12 cellular contexts compared by ENCODE assay signal in genomic region chr10:62907470-62908212, GRCh38.
A peak's percentile ranks its signal among the peaks of the same experiment; 100 is the strongest.
DNase-seq lines count a peak whose midpoint lies in the region; ATAC-seq, FAIRE-seq and TF ChIP-seq lines count a peak whose summit lies in the region.
"Had no signal": no experiment of that assay in that cellular context is flagged by ENCODE, and none has a peak within 500 bp of the region (broad histone marks: within the 10 kb centered on the region; RNA-seq: fewer than 3 reads in every experiment).

No MANE protein-coding gene starts in this region.

- no peak for FAIRE-seq in GM12878 (lab: Jason Lieb, UNC)

- WGBS in GM12878 (ENCODE audit: insufficient coverage, insufficient replicate concordance, low lambda C conversion rate, missing lambda C conversion rate) = 18% methylated on average over 8 of the region's 8 CpGs

- no peak overlapping the region for H3K27ac ChIP-seq in GM12878 (ENCODE audit: control insufficient read depth, insufficient read depth)
- no peak overlapping the region for H3K27ac ChIP-seq in neural progenitor cell
- H3K27ac ChIP-seq: ovary had no signal

- no TSS peak for BruUV-seq in GM12878 (replicated peaks; lab: Mats Ljungman, UMichigan)

- SMC1A ChIA-PET in GM12878 (lab: Charles Lee; ENCODE audit: uncharacterized antibody, unreplicated experiment) = interaction anchor here (0.6 to 3.4 kb wide), 24 partner anchors 10 to 416 kb away, joined by 3 to 32 read pairs (median 4); no protein-coding TSS in a partner anchor

- H2AFZ ChIP-seq in GM12878 (ENCODE audit: control insufficient read depth, low read depth, low read length) (peak overlapping the region; percentile 28), neural progenitor cell (replicated peaks) (no peak overlapping the region)

- CTCF ChIA-PET in GM12878 (lab: Yijun Ruan, JAX) = interaction anchor here (0.7 to 1.9 kb wide), 4 partner anchors 89 to 100 kb away, joined by 3 to 6 read pairs (median 4); partner anchors contain the start of gene EGR2
- CTCF ChIA-PET in activated CD4-positive, alpha-beta memory T cell treated with anti-CD3 and anti-CD28 coated beads for 36 hours (lab: Charles Lee) = interaction anchor here (1.6 kb wide), 1 partner anchor 89 kb away, joined by 4 read pairs; no protein-coding TSS in a partner anchor

- H3K4me3 ChIP-seq in GM12878 (no peak overlapping the region), neural progenitor cell (no peak overlapping the region)
- H3K4me3 ChIP-seq: lung, ovary had no signal

- no peaks in the 10 kb centered on the region; the same call in 2 of the 3 replicates for H3K9me3 ChIP-seq in GM12878 (replicated peaks; ENCODE audit: control insufficient read depth, insufficient read depth, low read length)
- no peaks in the 10 kb centered on the region for H3K9me3 ChIP-seq in neural progenitor cell (ENCODE audit: low read depth)
- H3K9me3 ChIP-seq: ovary had no signal

- POLR2A ChIA-PET in GM12878 (lab: Charles Lee) = interaction anchor here (0.6 to 1.4 kb wide), 3 partner anchors 10 to 84 kb away, joined by 3 to 5 read pairs (median 4); no protein-coding TSS in a partner anchor
- POLR2A ChIA-PET in activated CD4-positive, alpha-beta memory T cell treated with anti-CD3 and anti-CD28 coated beads for 36 hours (lab: Charles Lee) = no interaction called here

- TF ChIP-seq EP300 in GM12878 (IDR thresholded peaks at IDR 0.05; ENCODE audit: borderline replicate concordance in 1 of 2, control insufficient read depth in 1 of 2, low read depth in 2 of 2, low read length in 2 of 2) = no peak

- in situ Hi-C loops in GM12878 (cut with MboI) = no loop called here

- H4K20me1 ChIP-seq in GM12878 (ENCODE audit: control insufficient read depth, insufficient read depth) (no peaks in the 10 kb centered on the region), neural progenitor cell (ENCODE audit: low read depth) (no peaks in the 10 kb centered on the region)

- TF ChIP-seq RAD21 in GM12878 (IDR thresholded peaks at IDR 0.05; ENCODE audit: insufficient read depth, low read depth, low read length) = no peak

- no peaks in the 10 kb centered on the region for H3K36me3 ChIP-seq in GM12878 (ENCODE audit: control insufficient read depth in 2 of 2, insufficient read depth in 2 of 2, low read length in 1 of 2)
- no peaks in the 10 kb centered on the region for H3K36me3 ChIP-seq in neural progenitor cell
- H3K36me3 ChIP-seq: ovary had no signal

- TF ChIP-seq POLR2A in GM12878 (IDR thresholded peaks at IDR 0.05; ENCODE audit: low read depth, low read length) = no peak

- no peak overlapping the region for H3K9ac ChIP-seq in GM12878 (ENCODE audit: control insufficient read depth, insufficient read depth, low read length)
- no peak overlapping the region for H3K9ac ChIP-seq in neural progenitor cell

- H3K27me3 Mint-ChIP-seq in activated CD4-positive, alpha-beta memory T cell treated with anti-CD3 and anti-CD28 coated beads for 36 hours = peaks cover 6% of the 10 kb centered on the region
- H3K27me3 Mint-ChIP-seq in neural progenitor cell (ENCODE audit: insufficient read depth, low read depth) = no peaks in the 10 kb centered on the region
- H3K27me3 Mint-ChIP-seq in activated naive CD8-positive, alpha-beta T cell treated with anti-CD3 and anti-CD28 coated beads, Interleukin-2, amount 50 U/mL, for 24 hours = peaks cover 24% of the 10 kb centered on the region

- H3K4me1 ChIP-seq in GM12878 (ENCODE audit: control insufficient read depth, insufficient read depth, low read length) (peaks cover 28% of the 10 kb centered on the region), neural progenitor cell (peaks cover 19% of the 10 kb centered on the region)

- H3K27ac Mint-ChIP-seq in activated CD4-positive, alpha-beta memory T cell treated with anti-CD3 and anti-CD28 coated beads for 36 hours = no peak overlapping the region
- no peak overlapping the region for H3K27ac Mint-ChIP-seq in neural progenitor cell
- no peak overlapping the region for H3K27ac Mint-ChIP-seq in activated naive CD8-positive, alpha-beta T cell treated with anti-CD3 and anti-CD28 coated beads, Interleukin-2, amount 50 U/mL, for 24 hours
- H3K27ac Mint-ChIP-seq: CD8-positive, alpha-beta memory T cell had no signal

- ATAC-seq in GM18511 (IDR thresholded peaks at IDR 0.05; ENCODE audit: unreplicated experiment) = peak; percentile 85
- peak; percentile 58 for ATAC-seq in GM21529 (IDR thresholded peaks at IDR 0.05; ENCODE audit: unreplicated experiment)
- ATAC-seq in HG03342 (IDR thresholded peaks at IDR 0.05; ENCODE audit: unreplicated experiment) = peak; percentile 56
- peak; percentile 55; the same call in 2 of the 3 replicates for ATAC-seq in GM12878
- no peak for ATAC-seq in activated naive CD8-positive, alpha-beta T cell treated with anti-CD3 and anti-CD28 coated beads, Interleukin-2, amount 50 U/mL, for 24 hours

- peaks cover 16% of the 10 kb centered on the region for H3F3A ChIP-seq in neural progenitor cell (ENCODE audit: low read depth)

- no peaks in the 10 kb centered on the region for H3K27me3 ChIP-seq in GM12878 (replicated peaks in 1 of 2; ENCODE audit: control insufficient read depth in 2 of 2, insufficient read depth in 2 of 2, low read length in 1 of 2)
- no peaks in the 10 kb centered on the region for H3K27me3 ChIP-seq in neural progenitor cell
- H3K27me3 ChIP-seq: ovary had no signal

- no peaks in the 10 kb centered on the region for H3K36me3 Mint-ChIP-seq in activated CD4-positive, alpha-beta memory T cell treated with anti-CD3 and anti-CD28 coated beads for 36 hours
- H3K36me3 Mint-ChIP-seq in neural progenitor cell = no peaks in the 10 kb centered on the region
- no peaks in the 10 kb centered on the region for H3K36me3 Mint-ChIP-seq in activated naive CD8-positive, alpha-beta T cell treated with anti-CD3 and anti-CD28 coated beads, Interleukin-2, amount 50 U/mL, for 24 hours (ENCODE audit: low read depth)
- H3K36me3 Mint-ChIP-seq: CD8-positive, alpha-beta memory T cell had no signal

- intact Hi-C loops in GM12878 (cut with micrococcal nuclease; ENCODE audit: unreplicated experiment) = loop anchor here (1.0 kb wide), 1 partner anchor 24 kb away; no protein-coding TSS in a partner anchor
- intact Hi-C loops in activated CD4-positive, alpha-beta memory T cell treated with anti-CD3 and anti-CD28 coated beads for 36 hours (cut with micrococcal nuclease) = no loop called here

- RAD21 ChIA-PET in GM12878 (lab: Charles Lee; ENCODE audit: unreplicated experiment) = interaction anchor here (0.7 to 2.0 kb wide), 5 partner anchors 55 to 128 kb away, joined by 3 to 20 read pairs (median 4); partner anchors contain the start of gene EGR2

- no peak for TF ChIP-seq CTCF in GM12878 (IDR thresholded peaks at IDR 0.05 in 2 of 3, conservative IDR thresholded peaks at IDR 0.05 in 1 of 3; ENCODE audit: control insufficient read depth in 2 of 3, extremely low read depth in 1 of 3, insufficient read depth in 1 of 3, low read depth in 3 of 3, low read length in 3 of 3)
- TF ChIP-seq CTCF in neural progenitor cell (IDR thresholded peaks at IDR 0.05) = no peak

- H3K79me2 ChIP-seq in GM12878 (ENCODE audit: control insufficient read depth, insufficient read depth, low read length) (no peaks in the 10 kb centered on the region), neural progenitor cell (ENCODE audit: low read depth) (no peaks in the 10 kb centered on the region)

- H3K4me2 ChIP-seq in GM12878 (ENCODE audit: control insufficient read depth, insufficient read depth) = peak overlapping the region; percentile 41; the same call in 1 of the 2 replicates
- H3K4me2 ChIP-seq in neural progenitor cell = no peak overlapping the region

- no peaks in the 10 kb centered on the region for H3K9me3 Mint-ChIP-seq in activated CD4-positive, alpha-beta memory T cell treated with anti-CD3 and anti-CD28 coated beads for 36 hours
- no peaks in the 10 kb centered on the region for H3K9me3 Mint-ChIP-seq in neural progenitor cell
- no peaks in the 10 kb centered on the region for H3K9me3 Mint-ChIP-seq in activated naive CD8-positive, alpha-beta T cell treated with anti-CD3 and anti-CD28 coated beads, Interleukin-2, amount 50 U/mL, for 24 hours
- H3K9me3 Mint-ChIP-seq: CD8-positive, alpha-beta memory T cell had no signal

- no peak overlapping the region for H3K4me3 Mint-ChIP-seq in activated CD4-positive, alpha-beta memory T cell treated with anti-CD3 and anti-CD28 coated beads for 36 hours
- no peak overlapping the region for H3K4me3 Mint-ChIP-seq in neural progenitor cell
- H3K4me3 Mint-ChIP-seq in activated naive CD8-positive, alpha-beta T cell treated with anti-CD3 and anti-CD28 coated beads, Interleukin-2, amount 50 U/mL, for 24 hours = no peak overlapping the region
- H3K4me3 Mint-ChIP-seq: CD8-positive, alpha-beta memory T cell had no signal

- DNase-seq in GM12878 (ENCODE audit: low read depth, low spot score) = no peak
- no peak for DNase-seq in activated CD4-positive, alpha-beta memory T cell treated with anti-CD3 and anti-CD28 coated beads for 36 hours
- DNase-seq in neural progenitor cell (ENCODE audit: low spot score) = no peak
- DNase-seq in NCI-H1694 treated with DMSO at 0.1 percent for 48 hours (lab: John Stamatoyannopoulos, UW) = no peak
- no peak for DNase-seq in activated naive CD8-positive, alpha-beta T cell treated with anti-CD3 and anti-CD28 coated beads, Interleukin-2, amount 50 U/mL, for 24 hours
- DNase-seq: CD8-positive, alpha-beta memory T cell; effector CD8-positive, alpha-beta T cell; ovary had no signal

- peaks cover 3% of the 10 kb centered on the region for H3K4me1 Mint-ChIP-seq in activated CD4-positive, alpha-beta memory T cell treated with anti-CD3 and anti-CD28 coated beads for 36 hours (ENCODE audit: low read depth)
- peaks cover 6% of the 10 kb centered on the region for H3K4me1 Mint-ChIP-seq in neural progenitor cell
- H3K4me1 Mint-ChIP-seq in activated naive CD8-positive, alpha-beta T cell treated with anti-CD3 and anti-CD28 coated beads, Interleukin-2, amount 50 U/mL, for 24 hours = peaks cover 12% of the 10 kb centered on the region
- H3K4me1 Mint-ChIP-seq: CD8-positive, alpha-beta memory T cell had no signal

TF ChIP-seq in GM12878, 131 proteins besides CTCF, POLR2A, EP300 and RAD21:
- TF ChIP-seq MTA2 (IDR thresholded peaks at IDR 0.05; ENCODE audit: low read depth) (0 out of 2 replicates have a peak, but pooled peaks have one; percentile 16), BHLHE40 (IDR thresholded peaks at IDR 0.05; ENCODE audit: borderline replicate concordance in 1 of 2, low read depth in 2 of 2, low read length in 1 of 2) (peak in 1 of 2 experiments; percentile 7; a peak in 1 of 4 replicates), NR2F1 (conservative IDR thresholded peaks at IDR 0.05) (peak; percentile 24; the same call in 1 of the 2 replicates), YY1 (IDR thresholded peaks at IDR 0.05; ENCODE audit: low read depth, low read length) (no peak), CREB1 (IDR thresholded peaks at IDR 0.05; ENCODE audit: low read depth) (peak; percentile 8; the same call in 1 of the 2 replicates), SREBF2 (IDR thresholded peaks at IDR 0.05; ENCODE audit: low read length) (no peak)
